ENCODE assay signal across 11 cellular contexts in genomic region chr9:124018731-124019697, GRCh38. TPM values are rescaled to one million over a fixed set of nuclear protein-coding genes. Genes with fewer than 3 reads are reported as not detected.
A peak's percentile ranks its signal among the peaks of the same experiment; 100 is the strongest.
DNase-seq lines count a peak whose midpoint lies in the region; ATAC-seq, FAIRE-seq and TF ChIP-seq lines count a peak whose summit lies in the region.
"Had no signal": no experiment of that assay in that cellular context is flagged by ENCODE, and none has a peak within 500 bp of the region (broad histone marks: within the 10 kb centered on the region; RNA-seq: fewer than 3 reads in every experiment).

No MANE protein-coding gene starts in this region.

- no peaks in the 10 kb centered on the region for H3K36me3 ChIP-seq in iPS-20b (ENCODE audit: insufficient read depth, low read depth, low read length)
- no peaks in the 10 kb centered on the region for H3K36me3 ChIP-seq in subcutaneous abdominal adipose tissue (ENCODE audit: control insufficient read depth in 5 of 5, insufficient read depth in 5 of 5, low read length in 5 of 5)
- no peaks in the 10 kb centered on the region for H3K36me3 ChIP-seq in pancreas
- H3K36me3 ChIP-seq: ovary, SJSA1 had no signal

- intact Hi-C loops in posterior vena cava (cut with DNase I) = no loop called here
- intact Hi-C loops in pancreas (cut with DNase I) = no loop called here

- WGBS in pancreas, 2 donors = 9 to 13% methylated on average over 21 of the region's 21 CpGs

- peaks cover 19% of the 10 kb centered on the region; the same call in 1 of the 2 replicates for H3K4me1 ChIP-seq in iPS-20b (ENCODE audit: insufficient read depth, low read length)
- H3K4me1 ChIP-seq in subcutaneous abdominal adipose tissue (ENCODE audit: control insufficient read depth in 5 of 5, insufficient read depth in 5 of 5, low read length in 5 of 5) = peaks cover 0 to 51% (median 35%) of the 10 kb centered on the region in 5 donors
- H3K4me1 ChIP-seq in pancreas = peaks cover 0 to 9% (median 0%) of the 10 kb centered on the region in 3 donors
- H3K4me1 ChIP-seq: SJSA1 had no signal

- H3K9ac ChIP-seq in iPS-20b (ENCODE audit: low read depth, low read length) (no peak overlapping the region), subcutaneous abdominal adipose tissue (ENCODE audit: low read length in 5 of 5) (no peak overlapping the region)

- H3K4me3 ChIP-seq in iPS-20b (ENCODE audit: low read length) (peak overlapping the region; percentile 68; the same call in 1 of the 2 replicates), subcutaneous abdominal adipose tissue (ENCODE audit: low read depth in 1 of 5, low read length in 5 of 5) (peak overlapping the region in 4 of 5 donors; percentile 14 to 52 (median 30)), pancreas (peak overlapping the region in 1 of 4 donors; percentile 30)
- H3K4me3 ChIP-seq: ovary, SJSA1 had no signal

- H3K9me3 ChIP-seq in iPS-20b (ENCODE audit: insufficient read depth, low read depth, low read length) (no peaks in the 10 kb centered on the region; the same call in 1 of the 2 replicates), subcutaneous abdominal adipose tissue (ENCODE audit: control insufficient read depth in 5 of 5, low read length in 5 of 5) (no peaks in the 10 kb centered on the region), pancreas (no peaks in the 10 kb centered on the region)
- H3K9me3 ChIP-seq: ovary, SJSA1 had no signal

- H3K27ac ChIP-seq in iPS-20b (ENCODE audit: low read length) (no peak overlapping the region), subcutaneous abdominal adipose tissue (ENCODE audit: low read depth, low read length) (no peak overlapping the region), pancreas (no peak overlapping the region)
- H3K27ac ChIP-seq: ovary, SJSA1 had no signal

- H3K27ac Mint-ChIP-seq in activated naive CD4-positive, alpha-beta T cell treated with anti-CD3 and anti-CD28 coated beads, Interleukin-2, amount 50 U/mL, for 24 hours = no peak overlapping the region
- peak overlapping the region; percentile 32 for H3K27ac Mint-ChIP-seq in activated naive CD8-positive, alpha-beta T cell treated with anti-CD3 and anti-CD28 coated beads for 36 hours

- H3K27me3 Mint-ChIP-seq in activated naive CD4-positive, alpha-beta T cell treated with anti-CD3 and anti-CD28 coated beads, Interleukin-2, amount 50 U/mL, for 24 hours = peaks cover 59% of the 10 kb centered on the region
- H3K27me3 Mint-ChIP-seq in activated naive CD8-positive, alpha-beta T cell treated with anti-CD3 and anti-CD28 coated beads for 36 hours = peaks cover 94% of the 10 kb centered on the region

- H3K4me1 Mint-ChIP-seq in activated naive CD4-positive, alpha-beta T cell treated with anti-CD3 and anti-CD28 coated beads, Interleukin-2, amount 50 U/mL, for 24 hours = peaks cover 32% of the 10 kb centered on the region
- peaks cover 30% of the 10 kb centered on the region for H3K4me1 Mint-ChIP-seq in activated naive CD8-positive, alpha-beta T cell treated with anti-CD3 and anti-CD28 coated beads for 36 hours

- ATAC-seq in GM18858 (IDR thresholded peaks at IDR 0.05; ENCODE audit: unreplicated experiment) = no peak
- no peak for ATAC-seq in pancreas

- FAIRE-seq in pancreas (lab: Jason Lieb, UNC) = no peak

- no peak for DNase-seq in activated naive CD4-positive, alpha-beta T cell (lab: John Stamatoyannopoulos, UW)
- no peak for DNase-seq in activated naive CD8-positive, alpha-beta T cell treated with anti-CD3 and anti-CD28 coated beads for 36 hours
- DNase-seq in posterior vena cava (ENCODE audit: low spot score) (no peak), pancreas (no peak)
- DNase-seq: hypothalamus, ovary had no signal

- no peaks in the 10 kb centered on the region for H3K9me3 Mint-ChIP-seq in activated naive CD4-positive, alpha-beta T cell treated with anti-CD3 and anti-CD28 coated beads, Interleukin-2, amount 50 U/mL, for 24 hours
- H3K9me3 Mint-ChIP-seq in activated naive CD8-positive, alpha-beta T cell treated with anti-CD3 and anti-CD28 coated beads for 36 hours = no peaks in the 10 kb centered on the region

- TF ChIP-seq CTCF in pancreas (IDR thresholded peaks at IDR 0.05) = no peak

- peaks cover 100% of the 10 kb centered on the region for H3K27me3 ChIP-seq in iPS-20b (ENCODE audit: insufficient read depth, low read length)
- peaks cover 80 to 97% (median 86%) of the 10 kb centered on the region in 5 donors for H3K27me3 ChIP-seq in subcutaneous abdominal adipose tissue (ENCODE audit: control insufficient read depth in 5 of 5, insufficient read depth in 4 of 5, low read length in 5 of 5)
- peaks cover 9 to 82% (median 18%) of the 10 kb centered on the region in 4 donors for H3K27me3 ChIP-seq in pancreas
- H3K27me3 ChIP-seq: ovary had no signal

- H3K4me3 Mint-ChIP-seq in activated naive CD4-positive, alpha-beta T cell treated with anti-CD3 and anti-CD28 coated beads, Interleukin-2, amount 50 U/mL, for 24 hours = peak overlapping the region; percentile 81
- H3K4me3 Mint-ChIP-seq in activated naive CD8-positive, alpha-beta T cell treated with anti-CD3 and anti-CD28 coated beads for 36 hours = peak overlapping the region; percentile 50

- H3K36me3 Mint-ChIP-seq in activated naive CD4-positive, alpha-beta T cell treated with anti-CD3 and anti-CD28 coated beads, Interleukin-2, amount 50 U/mL, for 24 hours = no peaks in the 10 kb centered on the region
- no peaks in the 10 kb centered on the region for H3K36me3 Mint-ChIP-seq in activated naive CD8-positive, alpha-beta T cell treated with anti-CD3 and anti-CD28 coated beads for 36 hours

RNA-seq across cellular contexts. Expression of gene LHX2, which starts 7.4 kb away (rescaled TPM):
- not detected for total RNA-seq in activated naive CD8-positive, alpha-beta T cell treated with anti-CD3 and anti-CD28 coated beads for 36 hours
- total RNA-seq in posterior vena cava (not detected), pancreas (not detected)
- not detected for polyA plus RNA-seq in pancreas
